Comparison of ENCODE assay signal across 7 cellular contexts in the genomic region with DNA sequence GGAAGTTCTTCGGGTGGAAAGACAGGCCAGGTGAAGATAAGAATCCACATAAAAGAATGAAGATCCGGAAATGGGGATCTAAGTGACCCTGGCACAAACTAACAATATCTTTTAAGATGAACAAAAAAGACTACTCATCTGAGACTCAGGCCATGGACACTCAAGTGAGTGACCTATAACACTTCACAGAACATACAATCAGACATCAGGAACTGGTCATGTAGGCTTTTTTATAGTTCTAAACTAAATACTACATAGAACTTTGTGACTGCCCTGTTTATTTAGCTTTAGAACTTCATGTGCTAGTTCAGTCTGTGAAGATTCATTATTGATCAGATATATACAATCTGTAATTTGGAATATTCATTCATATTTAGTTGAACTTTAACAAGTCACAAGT.
"Had no signal": no experiment of that assay in that cellular context is flagged by ENCODE, and none has a peak within 500 bp of the region (broad histone marks: within the 10 kb centered on the region; RNA-seq: fewer than 3 reads in every experiment).

No MANE protein-coding gene starts in this region.

- ATAC-seq: HCT116 had no signal

- H3K4me3 Mint-ChIP-seq: HFFc6 had no signal

- H3K27ac ChIP-seq: GM23248 had no signal

- DNase-seq: GM23248, GOT3, H7, HFFc6, IMR-90 had no signal

- H3K4me3 ChIP-seq: GM23248, HAP-1 had no signal

- H3K9me3 ChIP-seq: HAP-1 had no signal

- H3K27ac Mint-ChIP-seq: HFFc6 had no signal
